In the genomic region with DNA sequence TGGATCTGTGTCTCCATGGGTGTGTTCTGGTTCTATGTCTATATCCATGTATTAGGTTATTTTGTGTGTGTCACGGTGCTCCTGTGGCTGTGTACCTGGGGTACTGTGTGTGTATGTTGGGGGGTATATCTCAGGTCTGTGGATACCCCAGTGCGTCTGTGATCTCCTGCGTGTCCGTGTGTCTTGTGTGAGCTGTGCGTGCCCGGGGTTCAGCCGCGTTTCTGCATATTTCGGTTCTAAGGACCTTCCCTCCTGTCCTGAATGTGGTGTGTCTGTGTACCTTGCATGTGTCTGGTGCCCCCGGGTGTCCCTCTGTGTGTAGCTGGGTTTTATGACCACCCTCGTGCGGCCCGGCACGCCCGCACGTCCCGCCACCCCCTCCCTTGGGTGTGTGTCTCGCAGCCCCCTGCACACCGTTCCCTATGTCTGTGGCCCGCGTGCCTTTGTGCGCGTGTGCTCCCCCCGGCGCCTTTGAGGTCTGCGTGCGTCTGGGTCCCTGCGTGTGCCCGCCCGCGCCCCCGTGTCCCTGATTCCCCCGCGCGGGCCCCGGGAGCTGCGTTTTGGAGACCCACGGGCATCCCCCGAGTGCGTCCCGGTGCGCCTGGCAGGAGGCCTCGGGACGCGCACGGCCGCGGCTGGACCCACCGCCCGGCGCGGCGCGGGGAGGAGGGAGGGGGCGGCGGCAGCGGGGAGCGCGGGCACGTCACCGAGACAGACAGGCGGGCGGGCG, we compare ENCODE assay signal across 9 cellular contexts. TPM values are rescaled to one million over a fixed set of nuclear protein-coding genes. Genes with fewer than 3 reads are reported as not detected.
A peak's percentile ranks its signal among the peaks of the same experiment; 100 is the strongest.
DNase-seq lines count a peak whose midpoint lies in the region; ATAC-seq and TF ChIP-seq lines count a peak whose summit lies in the region.
"Had no signal": no experiment of that assay in that cellular context is flagged by ENCODE, and none has a peak within 500 bp of the region (broad histone marks: within the 10 kb centered on the region; RNA-seq: fewer than 3 reads in every experiment).

No MANE protein-coding gene starts in this region.

- H2BK15ac ChIP-seq in IMR-90 (ENCODE audit: low read depth, low read length), result no peak overlapping the region

- peak overlapping the region in 1 of 2 experiments; percentile 42; a peak in 1 of 4 replicates for H4K8ac ChIP-seq in IMR-90 (ENCODE audit: low read depth in 2 of 2, low read length in 2 of 2)

- H2AK5ac ChIP-seq in IMR-90 (ENCODE audit: low read depth, low read length), result peak overlapping the region; percentile 74

- H3K27ac ChIP-seq in CD4-positive, CD25-positive, alpha-beta regulatory T cell (ENCODE audit: insufficient read depth, low read length, poor library complexity, severe bottlenecking), result no peak overlapping the region
- H3K27ac ChIP-seq in IMR-90 (ENCODE audit: insufficient read depth, low read length) (no peak overlapping the region), ovary (peak overlapping the region in 1 of 2 donors; percentile 45)

- H3K36me3 Mint-ChIP-seq in CD4-positive, CD25-positive, alpha-beta regulatory T cell, result peaks cover under 1% of the 10 kb centered on the region
- H3K36me3 Mint-ChIP-seq in chondrocyte (ENCODE audit: low read depth), result no peaks in the 10 kb centered on the region

- H2AFZ ChIP-seq in IMR-90 (replicated peaks; ENCODE audit: low read length, poor library complexity), result peak overlapping the region; percentile 74

- H3K9me1 ChIP-seq in IMR-90 (ENCODE audit: insufficient read depth, low read length), result peaks cover 9% of the 10 kb centered on the region

- H3K4ac ChIP-seq in IMR-90 (ENCODE audit: low read depth, low read length), result peak overlapping the region; percentile 37

- no peak overlapping the region for H3K4me3 ChIP-seq in CD4-positive, CD25-positive, alpha-beta regulatory T cell (ENCODE audit: low read depth, low read length)
- H3K4me3 ChIP-seq in IMR-90 (ENCODE audit: insufficient read depth, low read depth, low read length) (no peak overlapping the region), ovary (peak overlapping the region; percentile 58)

- WGBS in IMR-90 (ENCODE audit: extremely low coverage in 2 of 2, insufficient read length in 1 of 2), 2 experiments, result 28% methylated on average over 7 of the region's 64 CpGs; no CpG with 5 or more reads in 1 of the 2 experiments
- 9 to 26% (median 12%) methylated on average over 34 to 64 of the region's 64 CpGs for WGBS in ovary, 3 donors

- H4K20me1 ChIP-seq in IMR-90 (ENCODE audit: insufficient read depth, low read length), result no peaks in the 10 kb centered on the region

- BruUV-seq in IMR-90 (replicated peaks; lab: Mats Ljungman, UMichigan), result no TSS peak

- no peak for DNase-seq in CD4-positive, CD25-positive, alpha-beta regulatory T cell
- DNase-seq in IMR-90 (no peak), chondrocyte (ENCODE audit: low spot score) (no peak), ovary (peak in 2 of 5 donors; percentile 47 to 50), NCI-H345 (lab: John Stamatoyannopoulos, UW) (no peak), HuH-7 (ENCODE audit: low spot score) (no peak)

- H3K23ac ChIP-seq in IMR-90 (ENCODE audit: low read depth, low read length), result peak overlapping the region; percentile 44; the same call in 1 of the 2 replicates

- H3K79me1 ChIP-seq in IMR-90 (ENCODE audit: low read depth in 1 of 2, low read length in 2 of 2), result peaks cover 11 to 42% of the 10 kb centered on the region in 2 experiments; a peak in 3 of 4 replicates

- peak overlapping the region; percentile 81 to 87 (median 83) for H3K4me3 Mint-ChIP-seq in CD4-positive, CD25-positive, alpha-beta regulatory T cell
- H3K4me3 Mint-ChIP-seq in chondrocyte (ENCODE audit: unreplicated experiment), result peak overlapping the region; percentile 63

- no peaks in the 10 kb centered on the region for H3K9me3 ChIP-seq in CD4-positive, CD25-positive, alpha-beta regulatory T cell (ENCODE audit: control insufficient read depth in 2 of 2, low read length in 2 of 2)
- H3K9me3 ChIP-seq in IMR-90 (ENCODE audit: control insufficient read depth, insufficient read depth, low read length), result no peaks in the 10 kb centered on the region
- H3K9me3 ChIP-seq in ovary, result no peaks in the 10 kb centered on the region

- no peak overlapping the region for H3K4me2 ChIP-seq in IMR-90 (ENCODE audit: low read depth, low read length)

- H3K4me1 ChIP-seq in CD4-positive, CD25-positive, alpha-beta regulatory T cell (ENCODE audit: control insufficient read depth, insufficient read depth, low read length, poor library complexity, severe bottlenecking), result peaks cover 27% of the 10 kb centered on the region
- peaks cover 13% of the 10 kb centered on the region for H3K4me1 ChIP-seq in IMR-90 (ENCODE audit: control insufficient read depth, insufficient read depth, low read length)
- no peaks in the 10 kb centered on the region for H3K4me1 ChIP-seq in ovary (ENCODE audit: insufficient read depth)

- POLR2A ChIA-PET in IMR-90 (lab: Charles Lee; ENCODE audit: unreplicated experiment), result no interaction called here

- H4K91ac ChIP-seq in IMR-90 (ENCODE audit: insufficient read depth, low read depth, low read length), result peak overlapping the region; percentile 47

- TF ChIP-seq RAD21 in IMR-90 (IDR thresholded peaks at IDR 0.05; ENCODE audit: low read length), result no peak

- dilution Hi-C loops in IMR-90 (cut with HindIII; ENCODE audit: low sequenced_read_pairs, unreplicated experiment), result no loop called here

- TF ChIP-seq CTCF in IMR-90 (conservative IDR thresholded peaks at IDR 0.05; ENCODE audit: low read depth, low read length) (no peak), chondrocyte (IDR thresholded peaks at IDR 0.05) (no peak), ovary (IDR thresholded peaks at IDR 0.05) (no peak)

- H2BK20ac ChIP-seq in IMR-90 (ENCODE audit: low read depth, low read length), result peak overlapping the region; percentile 16; the same call in 1 of the 2 replicates

- ATAC-seq in CD4-positive, CD25-positive, alpha-beta regulatory T cell (ENCODE audit: low read depth in 2 of 2), result no peak
- ATAC-seq in IMR-90 (ENCODE audit: low read depth) (no peak), GM19455 (IDR thresholded peaks at IDR 0.05; ENCODE audit: unreplicated experiment) (no peak), GM19452 (IDR thresholded peaks at IDR 0.05; ENCODE audit: unreplicated experiment) (no peak)

- H3K9me3 Mint-ChIP-seq in CD4-positive, CD25-positive, alpha-beta regulatory T cell, result peaks cover 0 to 1% (median 0%) of the 10 kb centered on the region in 7 donors
- H3K9me3 Mint-ChIP-seq in chondrocyte (ENCODE audit: low read depth), result no peaks in the 10 kb centered on the region

- CTCF ChIA-PET in IMR-90 (lab: Yijun Ruan, JAX), result interaction anchor here (1.0 kb wide), 1 partner anchor 28 kb away, joined by 5 read pairs; no protein-coding TSS in a partner anchor

- peaks cover 6 to 50% (median 29%) of the 10 kb centered on the region in 4 donors for H3K4me1 Mint-ChIP-seq in CD4-positive, CD25-positive, alpha-beta regulatory T cell
- H3K4me1 Mint-ChIP-seq in chondrocyte (ENCODE audit: low read depth), result peaks cover 48% of the 10 kb centered on the region

- peak overlapping the region; percentile 12; the same call in 1 of the 2 replicates for H2BK120ac ChIP-seq in IMR-90 (ENCODE audit: low read depth, low read length)

- H2BK5ac ChIP-seq in IMR-90 (ENCODE audit: low read depth, low read length, poor library complexity, severe bottlenecking), result no peak overlapping the region

- peaks cover 18% of the 10 kb centered on the region for H3K27me3 ChIP-seq in CD4-positive, CD25-positive, alpha-beta regulatory T cell (ENCODE audit: control insufficient read depth, insufficient read depth, low read length)
- H3K27me3 ChIP-seq in IMR-90 (ENCODE audit: control insufficient read depth, insufficient read depth, low read length) (no peaks in the 10 kb centered on the region), ovary (no peaks in the 10 kb centered on the region)

- H4K5ac ChIP-seq in IMR-90 (ENCODE audit: low read depth, low read length), result no peak overlapping the region

- H3K9ac ChIP-seq in IMR-90 (ENCODE audit: low read depth, low read length), result no peak overlapping the region

- TF ChIP-seq POLR2A in IMR-90 (IDR thresholded peaks at IDR 0.05; ENCODE audit: low read depth, low read length) (no peak), ovary (IDR thresholded peaks at IDR 0.05) (no peak)

- no peak for TF ChIP-seq EP300 in ovary (IDR thresholded peaks at IDR 0.05)

- no peaks in the 10 kb centered on the region for H3K36me3 ChIP-seq in CD4-positive, CD25-positive, alpha-beta regulatory T cell (ENCODE audit: control insufficient read depth, insufficient read depth, low read length)
- no peaks in the 10 kb centered on the region for H3K36me3 ChIP-seq in IMR-90 (ENCODE audit: control insufficient read depth, insufficient read depth, low read length)
- H3K36me3 ChIP-seq in ovary, result no peaks in the 10 kb centered on the region

- no peak overlapping the region for H2AK9ac ChIP-seq in IMR-90 (replicated peaks; ENCODE audit: low read depth, low read length, poor library complexity)

- intact Hi-C loops in IMR-90 (cut with micrococcal nuclease) (loop anchor here (5.0 kb wide), 1 partner anchor 132 kb away; no protein-coding TSS in a partner anchor), ovary (cut with DNase I) (loop anchor here (5.0 to 10.0 kb wide), 9 partner anchors 60 to 700 kb away; a partner anchor contains a TSS)

- in situ Hi-C loops in IMR-90 (cut with MboI; ENCODE audit: low sequenced_read_pairs), result loop anchor here (5.0 to 25.0 kb wide), 3 partner anchors 82 to 577 kb away; no protein-coding TSS in a partner anchor

- H3K27ac Mint-ChIP-seq in CD4-positive, CD25-positive, alpha-beta regulatory T cell, result peak overlapping the region in 2 of 3 donors; percentile 73 to 95
- H3K27ac Mint-ChIP-seq in chondrocyte (ENCODE audit: unreplicated experiment), result peak overlapping the region; percentile 83

- H3K27me3 Mint-ChIP-seq in CD4-positive, CD25-positive, alpha-beta regulatory T cell, result peaks cover 38% of the 10 kb centered on the region
- no peaks in the 10 kb centered on the region for H3K27me3 Mint-ChIP-seq in chondrocyte (ENCODE audit: low read depth)

- no peak overlapping the region for H3K56ac ChIP-seq in IMR-90 (ENCODE audit: extremely low read depth, insufficient read depth, low read length)

- H3K18ac ChIP-seq in IMR-90 (ENCODE audit: low read depth, low read length), result no peak overlapping the region

- no peak overlapping the region for H3K14ac ChIP-seq in IMR-90 (replicated peaks; ENCODE audit: low read depth, low read length)

RNA-seq across cellular contexts. Expression of a gene that starts 12.3 kb away (rescaled TPM):
- total RNA-seq in CD4-positive, CD25-positive, alpha-beta regulatory T cell, result not detected
- not detected for polyA plus RNA-seq in CD4-positive, CD25-positive, alpha-beta regulatory T cell
- total RNA-seq in IMR-90 (2012; rRNA removed) (not detected in 2 replicates), chondrocyte (4.4 to 6.7 TPM (median 4.7 TPM) in 3 replicates), ovary (1 to 10 TPM in 3 of 7 donors, under 1 TPM in 1, not detected in 3; 0.98 to 2.4 (median 1.3) TPM)
- polyA plus RNA-seq in IMR-90 (2012; rRNA removed) (0.63 and 0.85 TPM in 2 replicates), ovary (under 1 TPM in 1 of 2 donors, not detected in 1; 0.30 TPM)
- 0.36 and 0.53 TPM in 2 replicates for polyA plus RNA-seq in IMR-90 (2012; cell fraction: cytosol; rRNA removed)
- 2.2 and 3.8 TPM in 2 replicates for polyA plus RNA-seq in IMR-90 (2012; cell fraction: nucleus; rRNA removed; ENCODE audit: low replicate concordance)
- total RNA-seq: M059J had no signal

RNA-seq across cellular contexts. Expression of a gene that starts 41.2 kb away (rescaled TPM):
- total RNA-seq in CD4-positive, CD25-positive, alpha-beta regulatory T cell, result 1.7 TPM
- polyA plus RNA-seq in CD4-positive, CD25-positive, alpha-beta regulatory T cell, result under 1 TPM in 3 of 4 donors, not detected in 1; 0.24 to 0.63 (median 0.53) TPM
- total RNA-seq in IMR-90 (2012; rRNA removed), result 0.18 and 0.28 TPM in 2 replicates
- polyA plus RNA-seq in IMR-90 (2012; rRNA removed), result 0.38 and 0.56 TPM in 2 replicates
- polyA plus RNA-seq in IMR-90 (2012; cell fraction: cytosol; rRNA removed), result 0.03 and 0.48 TPM in 2 replicates
- polyA plus RNA-seq in IMR-90 (2012; cell fraction: nucleus; rRNA removed; ENCODE audit: low replicate concordance), result 0.92 and 1.6 TPM in 2 replicates
- 2.9 to 3.5 TPM (median 3.0 TPM) in 3 replicates for total RNA-seq in chondrocyte
- total RNA-seq in ovary, result 1 to 10 TPM; 1.3 to 3.7 (median 2.3) TPM
- polyA plus RNA-seq in ovary, result 1 to 10 TPM in 1 of 2 donors, under 1 TPM in 1; 0.57 to 2.8 TPM

RNA-seq across cellular contexts. Expression of a gene that starts 41.3 kb away (rescaled TPM):
- 35.0 TPM for total RNA-seq in CD4-positive, CD25-positive, alpha-beta regulatory T cell
- polyA plus RNA-seq in CD4-positive, CD25-positive, alpha-beta regulatory T cell, result 1 to 10 TPM; 3.7 to 4.9 (median 4.2) TPM
- total RNA-seq in IMR-90 (2012; rRNA removed), result 3.9 and 4.1 TPM in 2 replicates
- 12.4 and 14.7 TPM in 2 replicates for polyA plus RNA-seq in IMR-90 (2012; rRNA removed)
- polyA plus RNA-seq in IMR-90 (2012; cell fraction: cytosol; rRNA removed), result 13.0 and 18.1 TPM in 2 replicates
- polyA plus RNA-seq in IMR-90 (2012; cell fraction: nucleus; rRNA removed; ENCODE audit: low replicate concordance), result 70.8 and 113 TPM in 2 replicates
- 33.7 to 42.9 TPM (median 35.2 TPM) in 3 replicates for total RNA-seq in chondrocyte
- total RNA-seq in ovary, result 10 to 100 TPM; 21.0 to 38.1 (median 29.7) TPM
- 10 to 100 TPM; 13.1 to 24.1 TPM for polyA plus RNA-seq in ovary
